Comparison of ENCODE assay signal across 25 cellular contexts in genomic region chr6:165321555-165322145, GRCh38. TPM values are rescaled to one million over a fixed set of nuclear protein-coding genes. Genes with fewer than 3 reads are reported as not detected.
DNase-seq lines count a peak whose midpoint lies in the region; ATAC-seq, FAIRE-seq and TF ChIP-seq lines count a peak whose summit lies in the region.
"Had no signal": no experiment of that assay in that cellular context is flagged by ENCODE, and none has a peak within 500 bp of the region (broad histone marks: within the 10 kb centered on the region; RNA-seq: fewer than 3 reads in every experiment).

No MANE protein-coding gene starts in this region.

- CTCF ChIA-PET in activated CD8-positive, alpha-beta T cell treated with anti-CD3 and anti-CD28 coated beads for 36 hours (lab: Charles Lee): no interaction called here

- TF ChIP-seq CTCF in esophagus muscularis mucosa (IDR thresholded peaks at IDR 0.05): no peak
- no peak for TF ChIP-seq CTCF in activated CD8-positive, alpha-beta T cell treated with anti-CD3 and anti-CD28 coated beads for 36 hours (IDR thresholded peaks at IDR 0.05)

- no peaks in the 10 kb centered on the region for H3K36me3 Mint-ChIP-seq in activated CD8-positive, alpha-beta T cell treated with anti-CD3 and anti-CD28 coated beads for 36 hours (ENCODE audit: low read depth)
- H3K36me3 Mint-ChIP-seq: CD4-positive, alpha-beta memory T cell had no signal

- POLR2A ChIA-PET in activated CD8-positive, alpha-beta T cell treated with anti-CD3 and anti-CD28 coated beads for 36 hours (lab: Charles Lee): no interaction called here

- no peak for ATAC-seq in activated CD8-positive, alpha-beta T cell treated with anti-CD3 and anti-CD28 coated beads for 36 hours
- ATAC-seq: A549 had no signal

- H3K4me3 ChIP-seq in esophagus muscularis mucosa: no peak overlapping the region
- H3K4me3 ChIP-seq: A549; BLaER1 treated with 17β-estradiol and CSF1 and Interleukin-3, amounts not matched to agents 10 nM and 100 nM had no signal

- H3K4me3 Mint-ChIP-seq in activated CD8-positive, alpha-beta T cell treated with anti-CD3 and anti-CD28 coated beads for 36 hours: no peak overlapping the region
- H3K4me3 Mint-ChIP-seq: CD4-positive, alpha-beta memory T cell had no signal

- H3K27me3 ChIP-seq in esophagus muscularis mucosa: no peaks in the 10 kb centered on the region
- H3K27me3 ChIP-seq: BE2C; BLaER1 treated with 17β-estradiol and CSF1 and Interleukin-3, amounts not matched to agents 10 nM and 100 nM had no signal

- peaks cover 0 to 22% (median 15%) of the 10 kb centered on the region in 4 donors for H3K9me3 ChIP-seq in esophagus muscularis mucosa
- H3K9me3 ChIP-seq: BE2C had no signal

- no peaks in the 10 kb centered on the region for H3K4me1 ChIP-seq in esophagus muscularis mucosa
- H3K4me1 ChIP-seq: A549; BE2C; BLaER1 treated with 17β-estradiol and CSF1 and Interleukin-3, amounts not matched to agents 10 nM and 100 nM had no signal

- TF ChIP-seq EP300 in esophagus muscularis mucosa (IDR thresholded peaks at IDR 0.05): no peak

- H3K4me1 Mint-ChIP-seq in activated CD8-positive, alpha-beta T cell treated with anti-CD3 and anti-CD28 coated beads for 36 hours (ENCODE audit: low read depth): no peaks in the 10 kb centered on the region
- H3K4me1 Mint-ChIP-seq: CD4-positive, alpha-beta memory T cell had no signal

- 100% methylated on average over 1 of the region's 1 CpG for WGBS in esophagus muscularis mucosa

- DNase-seq in H4 (ENCODE audit: low spot score) (peak; percentile 1), RCC 7860 (ENCODE audit: low spot score) (peak; percentile 3), esophagus muscularis mucosa (ENCODE audit: extremely low spot score) (peak; percentile 55), superior temporal gyrus (ENCODE audit: extremely low spot score) (peak; percentile 0), pons (ENCODE audit: low spot score) (no peak), NCI-H187 treated with DMSO at 0.1 percent for 48 hours (lab: John Stamatoyannopoulos, UW) (no peak)
- no peak for DNase-seq in activated CD8-positive, alpha-beta T cell treated with anti-CD3 and anti-CD28 coated beads for 36 hours
- DNase-seq: 8988T; ACHN; AML-193; BE2C; Calu3; CD4-positive, alpha-beta memory T cell; COR-L47; DMS79 treated with DMSO at 0.1 percent for 48 hours; GF-D8; GOT3; H7; HCEC 1CT had no signal

- no peak for TF ChIP-seq POLR2A in esophagus muscularis mucosa (IDR thresholded peaks at IDR 0.05; ENCODE audit: low read depth)

- no peaks in the 10 kb centered on the region for H3K27me3 Mint-ChIP-seq in activated CD8-positive, alpha-beta T cell treated with anti-CD3 and anti-CD28 coated beads for 36 hours
- H3K27me3 Mint-ChIP-seq: CD4-positive, alpha-beta memory T cell had no signal

- peaks cover 24% of the 10 kb centered on the region for H3K9me3 Mint-ChIP-seq in activated CD8-positive, alpha-beta T cell treated with anti-CD3 and anti-CD28 coated beads for 36 hours

- H3K36me3 ChIP-seq in esophagus muscularis mucosa: no peaks in the 10 kb centered on the region
- H3K36me3 ChIP-seq: BE2C; BLaER1 treated with 17β-estradiol and CSF1 and Interleukin-3, amounts not matched to agents 10 nM and 100 nM had no signal

- no peak overlapping the region for H3K27ac Mint-ChIP-seq in activated CD8-positive, alpha-beta T cell treated with anti-CD3 and anti-CD28 coated beads for 36 hours
- H3K27ac Mint-ChIP-seq: CD4-positive, alpha-beta memory T cell had no signal

- intact Hi-C loops in esophagus muscularis mucosa (cut with DNase I): no loop called here
- intact Hi-C loops in activated CD8-positive, alpha-beta T cell treated with anti-CD3 and anti-CD28 coated beads for 36 hours (cut with micrococcal nuclease): no loop called here

- FAIRE-seq in RCC 7860 (lab: Jason Lieb, UNC): no peak
- FAIRE-seq: A549, GM12891, GM18507 had no signal

- no peak overlapping the region for H3K27ac ChIP-seq in esophagus muscularis mucosa (replicated peaks in 1 of 4)
- H3K27ac ChIP-seq: A549; BLaER1 treated with 17β-estradiol and CSF1 and Interleukin-3, amounts not matched to agents 10 nM and 100 nM had no signal

RNA-seq across cellular contexts. Expression of gene C6orf118, which starts 12.2 kb away (rescaled TPM):
- not detected in 2 replicates for total RNA-seq in H4 (2014; rRNA removed; shearing (Covaris generic))
- total RNA-seq in esophagus muscularis mucosa: under 1 TPM in 1 of 4 donors, not detected in 3; 0.42 TPM
- total RNA-seq in activated CD8-positive, alpha-beta T cell treated with anti-CD3 and anti-CD28 coated beads for 36 hours: not detected
- total RNA-seq: Calu3; CD4-positive, alpha-beta memory T cell; Daoy; G401; H7 had no signal

Comparison
In these comparisons a context has a peak if more than half of its experiments do, and no peak if none do; other contexts are left out.
1. DNase-seq: peak in H4 (single experiment), RCC 7860 (single experiment), esophagus muscularis mucosa (single experiment) and superior temporal gyrus (single experiment); none in pons (single experiment), NCI-H187 treated with DMSO at 0.1 percent for 48 hours (single experiment) and activated CD8-positive, alpha-beta T cell treated with anti-CD3 and anti-CD28 coated beads for 36 hours (single experiment).